In genomic region chr21:45331521-45332257, GRCh38 we compare ENCODE assay signal across 18 cellular contexts. TPM values are rescaled to one million over a fixed set of nuclear protein-coding genes. Genes with fewer than 3 reads are reported as not detected.
DNase-seq lines count a peak whose midpoint lies in the region; ATAC-seq and TF ChIP-seq lines count a peak whose summit lies in the region.
"Had no signal": no experiment of that assay in that cellular context is flagged by ENCODE, and none has a peak within 500 bp of the region (broad histone marks: within the 10 kb centered on the region; RNA-seq: fewer than 3 reads in every experiment).

No MANE protein-coding gene starts in this region.

- H2AFZ ChIP-seq in GM23338 (no peak overlapping the region), trophoblast cell (ENCODE audit: insufficient read depth, low read length, poor library complexity) (no peak overlapping the region)

- peak overlapping the region; percentile 16 for H2BK12ac ChIP-seq in trophoblast cell (ENCODE audit: low read length)

- no CpG with 5 or more reads among the region's 22 CpGs for WGBS in trophoblast cell (ENCODE audit: extremely low coverage, insufficient coverage, insufficient read length)

- no peak overlapping the region for H3K4ac ChIP-seq in trophoblast cell (ENCODE audit: low read depth, low read length)

- H3K4me1 ChIP-seq in GM23338 (ENCODE audit: insufficient read depth) = no peaks in the 10 kb centered on the region; the same call in 1 of the 2 replicates
- peaks cover 77% of the 10 kb centered on the region for H3K4me1 ChIP-seq in NT2/D1 (ENCODE audit: insufficient read depth, insufficient read length)
- peaks cover 23 to 31% of the 10 kb centered on the region in 2 experiments for H3K4me1 ChIP-seq in trophoblast cell (ENCODE audit: control insufficient read depth in 1 of 2, insufficient read depth in 2 of 2, low read length in 2 of 2)
- H3K4me1 ChIP-seq: breast epithelium had no signal

- H4K20me1 ChIP-seq in GM23338 (replicated peaks; ENCODE audit: insufficient read depth) = no peaks in the 10 kb centered on the region

- H2BK5ac ChIP-seq in trophoblast cell (ENCODE audit: low read depth, low read length, poor library complexity) = no peak overlapping the region

- H3F3A ChIP-seq in GM23338 (replicated peaks; ENCODE audit: low read depth) = no peaks in the 10 kb centered on the region

- H3K79me2 ChIP-seq in GM23338 (replicated peaks; ENCODE audit: insufficient read depth) (no peaks in the 10 kb centered on the region), trophoblast cell (ENCODE audit: control insufficient read depth, insufficient read depth, low read length, poor library complexity) (no peaks in the 10 kb centered on the region)

- DNase-seq in GM23338 (ENCODE audit: low spot score) (no peak), NT2/D1 (ENCODE audit: low read depth, low spot score) (no peak), islet precursor cell (peak; percentile 70), trophoblast cell (no peak), SHP77 (lab: John Stamatoyannopoulos, UW) (no peak), kidney tubule cell (ENCODE audit: low spot score) (no peak), NCI-H748 treated with DMSO at 0.1 percent for 48 hours (lab: John Stamatoyannopoulos, UW) (no peak)
- DNase-seq: activated CD4-positive, alpha-beta T cell treated with anti-CD3 and anti-CD28 coated beads, Interleukin-2, amount 10 ng/mL, durations not matched to agents 7 days and 5 days; activated T-cell treated with anti-CD3 and anti-CD28 coated beads for 4 hours; AML-193; KG1; NCI-H2081 treated with DMSO at 0.1 percent for 48 hours; NCI-H526 treated with DMSO at 0.1 percent for 48 hours; stimulated activated CD4-positive, alpha-beta T cell treated with anti-CD3 and anti-CD28 coated beads, Interleukin-4, amount 100 ng/mL, for 24 hours; substantia nigra had no signal

- H3K36me3 ChIP-seq in GM23338 (ENCODE audit: insufficient read depth) = no peaks in the 10 kb centered on the region
- H3K36me3 ChIP-seq in NT2/D1 (ENCODE audit: insufficient read depth, insufficient read length, low read length) = peaks cover 21% of the 10 kb centered on the region
- H3K36me3 ChIP-seq in trophoblast cell (ENCODE audit: control insufficient read depth in 1 of 2, insufficient read depth in 2 of 2, low read length in 2 of 2) = no peaks in the 10 kb centered on the region
- H3K36me3 ChIP-seq: breast epithelium, neutrophil had no signal

- H3K36me3 Mint-ChIP-seq in GM23338 (ENCODE audit: low read depth) = no peaks in the 10 kb centered on the region
- H3K36me3 Mint-ChIP-seq: activated naive CD4-positive, alpha-beta T cell treated with anti-CD3 and anti-CD28 coated beads, Interleukin-2, amount 50 U/mL, for 72 hours had no signal

- peak overlapping the region; percentile 43 for H2BK120ac ChIP-seq in trophoblast cell (ENCODE audit: insufficient read depth, low read length, poor library complexity)

- no peak overlapping the region for H3K23ac ChIP-seq in trophoblast cell (ENCODE audit: low read length)

- peak overlapping the region; percentile 71 for H3K14ac ChIP-seq in trophoblast cell (ENCODE audit: low read length)

- peaks cover 31% of the 10 kb centered on the region for H3K4me1 Mint-ChIP-seq in GM23338
- H3K4me1 Mint-ChIP-seq: activated CD4-positive, alpha-beta T cell treated with anti-CD3 and anti-CD28 coated beads, Interleukin-2, amount 10 ng/mL, durations not matched to agents 7 days and 5 days had no signal

- H4K12ac ChIP-seq in trophoblast cell (ENCODE audit: low read depth, low read length) = no peak overlapping the region

- H3K79me1 ChIP-seq in trophoblast cell (ENCODE audit: low read length) = peaks cover 29% of the 10 kb centered on the region

- H3K4me3 ChIP-seq in GM23338 = no peak overlapping the region
- H3K4me3 ChIP-seq in NT2/D1 (ENCODE audit: insufficient read length, low read depth) = peak overlapping the region; percentile 2
- H3K4me3 ChIP-seq in trophoblast cell (ENCODE audit: low read depth, low read length) = no peak overlapping the region
- H3K4me3 ChIP-seq: breast epithelium had no signal

- H4K91ac ChIP-seq in trophoblast cell (ENCODE audit: low read depth, low read length) = peak overlapping the region; percentile 70

- H3K4me2 ChIP-seq in GM23338 = no peak overlapping the region
- no peak overlapping the region for H3K4me2 ChIP-seq in trophoblast cell (ENCODE audit: low read length)

- H3K9ac ChIP-seq in NT2/D1 (ENCODE audit: insufficient read length, low read depth) (peak overlapping the region; percentile 79), trophoblast cell (ENCODE audit: low read length) (no peak overlapping the region)

- H3K27me3 ChIP-seq in GM23338 (ENCODE audit: insufficient read depth) (no peaks in the 10 kb centered on the region), NT2/D1 (ENCODE audit: insufficient read depth, insufficient read length) (peaks cover 7% of the 10 kb centered on the region), trophoblast cell (ENCODE audit: insufficient read depth, low read length) (no peaks in the 10 kb centered on the region)
- H3K27me3 ChIP-seq: breast epithelium had no signal

- no peak for TF ChIP-seq CTCF in GM23338 (conservative IDR thresholded peaks at IDR 0.05; ENCODE audit: low read depth in 2 of 2)

- ATAC-seq in GM23338 = peak; percentile 4; the same call in 2 of the 3 replicates
- ATAC-seq: activated naive CD4-positive, alpha-beta T cell treated with anti-CD3 and anti-CD28 coated beads, Interleukin-2, amount 50 U/mL, for 72 hours had no signal

- H3K18ac ChIP-seq in trophoblast cell (ENCODE audit: low read length) = peak overlapping the region; percentile 6

- 0 out of 2 replicates have a peak overlapping the region, but pooled peaks have one; percentile 73 for H3K27ac Mint-ChIP-seq in GM23338
- H3K27ac Mint-ChIP-seq: activated CD4-positive, alpha-beta T cell treated with anti-CD3 and anti-CD28 coated beads, Interleukin-2, amount 10 ng/mL, durations not matched to agents 7 days and 5 days; activated naive CD4-positive, alpha-beta T cell treated with anti-CD3 and anti-CD28 coated beads, Interleukin-2, amount 50 U/mL, for 72 hours had no signal

- H3K27me3 Mint-ChIP-seq in GM23338 (ENCODE audit: insufficient read depth, low read depth, poor library complexity) = peaks cover 15% of the 10 kb centered on the region
- H3K27me3 Mint-ChIP-seq: activated CD4-positive, alpha-beta T cell treated with anti-CD3 and anti-CD28 coated beads, Interleukin-2, amount 10 ng/mL, durations not matched to agents 7 days and 5 days had no signal

- no peaks in the 10 kb centered on the region; the same call in 2 of the 3 replicates for H3K9me3 Mint-ChIP-seq in GM23338
- H3K9me3 Mint-ChIP-seq: activated CD4-positive, alpha-beta T cell treated with anti-CD3 and anti-CD28 coated beads, Interleukin-2, amount 10 ng/mL, durations not matched to agents 7 days and 5 days; activated naive CD4-positive, alpha-beta T cell treated with anti-CD3 and anti-CD28 coated beads, Interleukin-2, amount 50 U/mL, for 72 hours had no signal

- H3K27ac ChIP-seq in GM23338 (ENCODE audit: low read depth) = no peak overlapping the region
- no peak overlapping the region for H3K27ac ChIP-seq in trophoblast cell (ENCODE audit: low read depth, low read length)
- H3K27ac ChIP-seq: neutrophil had no signal

- no peaks in the 10 kb centered on the region for H3K9me2 ChIP-seq in GM23338 (ENCODE audit: insufficient read depth)

- H4K8ac ChIP-seq in trophoblast cell (ENCODE audit: low read depth, low read length) = no peak overlapping the region

- no peaks in the 10 kb centered on the region for H3K9me3 ChIP-seq in NT2/D1 (ENCODE audit: insufficient read depth, low read length)
- peaks cover 3% of the 10 kb centered on the region for H3K9me3 ChIP-seq in trophoblast cell (ENCODE audit: insufficient read depth, low read depth, low read length)
- H3K9me3 ChIP-seq: breast epithelium, neutrophil had no signal

- H3K4me3 Mint-ChIP-seq in GM23338 = no peak overlapping the region
- H3K4me3 Mint-ChIP-seq: activated CD4-positive, alpha-beta T cell treated with anti-CD3 and anti-CD28 coated beads, Interleukin-2, amount 10 ng/mL, durations not matched to agents 7 days and 5 days had no signal

- peak overlapping the region; percentile 12 for H2AK5ac ChIP-seq in trophoblast cell (ENCODE audit: low read length)

RNA-seq across cellular contexts. Expression of gene POFUT2, which starts 44.0 kb away (rescaled TPM):
- 34.5 and 36.2 TPM in 2 replicates for total RNA-seq in GM23338 (2014; rRNA removed; shearing (Covaris generic))
- 10.9 and 12.1 TPM in 2 replicates for polyA plus RNA-seq in GM23338 (2016; fragmentation: Nextera tagmentation; extraction: Ambion mirVana)
- 33.1 and 33.8 TPM in 2 replicates for polyA plus RNA-seq in trophoblast cell (2013)
